ENCODE assay signal across 8 cellular contexts in genomic region chr10:103967433-103968142, GRCh38. TPM values are rescaled to one million over a fixed set of nuclear protein-coding genes. Genes with fewer than 3 reads are reported as not detected.
DNase-seq lines count a peak whose midpoint lies in the region; ATAC-seq and TF ChIP-seq lines count a peak whose summit lies in the region.

No MANE protein-coding gene starts in this region.

- H3K4me1 Mint-ChIP-seq in CD14-positive monocyte (peaks cover 42% of the 10 kb centered on the region), MCF 10A (ENCODE audit: insufficient read depth, unreplicated experiment) (peaks cover 2% of the 10 kb centered on the region), immature natural killer cell (peaks cover 50 to 66% of the 10 kb centered on the region in 2 donors)

- no peak for DNase-seq in CD14-positive monocyte (ENCODE audit: low spot score)
- DNase-seq in OCI-M1 (lab: John Stamatoyannopoulos, UW): peak; percentile 71
- peak; percentile 52 for DNase-seq in MCF 10A (ENCODE audit: unreplicated experiment)
- peak in 1 of 3 donors; percentile 45 for DNase-seq in immature natural killer cell
- DNase-seq in occipital lobe (lab: John Stamatoyannopoulos, UW): no peak

- peak overlapping the region; percentile 92 to 100 (median 98) for H3K27ac ChIP-seq in skin epidermis

- peak overlapping the region; percentile 86 to 92 (median 88) for H3K27ac Mint-ChIP-seq in CD14-positive monocyte
- H3K27ac Mint-ChIP-seq in MCF 10A (ENCODE audit: low read depth, unreplicated experiment): peak overlapping the region; percentile 84
- H3K27ac Mint-ChIP-seq in immature natural killer cell: peak overlapping the region; percentile 90 to 97 (median 91)

- intact Hi-C loops in CD14-positive monocyte (cut with micrococcal nuclease): loop anchor here (5.0 to 10.0 kb wide), 5 partner anchors 45 to 157 kb away; partner anchors contain the start of genes SFR1 (in 2 of the 2) and STN1 (in 1 of the 2)
- intact Hi-C loops in MCF 10A (cut with micrococcal nuclease): loop anchor here (1.0 to 2.0 kb wide), 3 partner anchors 51 to 155 kb away; partner anchors contain the start of gene SFR1

- POLR2A ChIA-PET in MCF 10A (lab: Yijun Ruan, JAX): interaction anchor here (0.6 to 7.5 kb wide), 27 partner anchors 9 to 210 kb away, joined by 3 to 158 read pairs (median 8); partner anchors contain the start of genes COL17A1, SFR1 and STN1

- H3K27me3 Mint-ChIP-seq in CD14-positive monocyte (ENCODE audit: low read depth in 3 of 3): peaks cover 0 to 1% (median 0%) of the 10 kb centered on the region in 3 donors
- no peaks in the 10 kb centered on the region for H3K27me3 Mint-ChIP-seq in MCF 10A (ENCODE audit: insufficient read depth, unreplicated experiment)
- peaks cover 2 to 11% (median 5%) of the 10 kb centered on the region in 3 donors for H3K27me3 Mint-ChIP-seq in immature natural killer cell (ENCODE audit: low read depth in 3 of 3)

- ATAC-seq in GM18873 (IDR thresholded peaks at IDR 0.05; ENCODE audit: low FRiP score, unreplicated experiment): peak; percentile 25
- ATAC-seq in HG03066 (IDR thresholded peaks at IDR 0.05; ENCODE audit: low read depth, unreplicated experiment): peak; percentile 42

- H3K36me3 Mint-ChIP-seq in CD14-positive monocyte (peaks cover under 1 to 2% of the 10 kb centered on the region in 2 donors), MCF 10A (ENCODE audit: insufficient read depth, unreplicated experiment) (peaks cover 7% of the 10 kb centered on the region), immature natural killer cell (peaks cover 0 to under 1% (median under 1%) of the 10 kb centered on the region in 3 donors)

- no TSS peak for BruUV-seq in MCF 10A (replicated peaks; lab: Mats Ljungman, UMichigan)

- peak overlapping the region; percentile 54 to 88 (median 82) for H3K4me3 ChIP-seq in skin epidermis

- H3K4me3 Mint-ChIP-seq in CD14-positive monocyte (peak overlapping the region; percentile 98 to 100), MCF 10A (ENCODE audit: unreplicated experiment) (peak overlapping the region; percentile 89), immature natural killer cell (peak overlapping the region; percentile 91 to 99 (median 96))

- CTCF ChIA-PET in MCF 10A (lab: Yijun Ruan, JAX): interaction anchor here (0.9 to 1.6 kb wide), 3 partner anchors 78 to 185 kb away, joined by 4 to 6 read pairs (median 5); no protein-coding TSS in a partner anchor

- TF ChIP-seq CTCF in CD14-positive monocyte (IDR thresholded peaks at IDR 0.05) (no peak), MCF 10A (IDR thresholded peaks at IDR 0.05; ENCODE audit: unreplicated experiment) (no peak)

- H3K9me3 Mint-ChIP-seq in CD14-positive monocyte (no peaks in the 10 kb centered on the region), MCF 10A (ENCODE audit: unreplicated experiment) (no peaks in the 10 kb centered on the region), immature natural killer cell (no peaks in the 10 kb centered on the region)

RNA-seq across cellular contexts. Expression of gene SLK, which starts 0.6 kb away (rescaled TPM):
- polyA plus RNA-seq in CD14-positive monocyte: 1 to 10 TPM; 2.9 to 4.4 TPM
- 57.3 and 71.9 TPM in 2 replicates for total RNA-seq in MCF 10A (2022)
- 1 to 10 TPM; 4.1 to 8.6 (median 5.0) TPM for polyA plus RNA-seq in immature natural killer cell
- total RNA-seq in occipital lobe: 76.7 TPM

RNA-seq across cellular contexts. Expression of gene STN1, which starts 49.6 kb away (rescaled TPM):
- polyA plus RNA-seq in CD14-positive monocyte (10 to 100 TPM; 35.9 to 37.4 TPM), immature natural killer cell (100 to 1,000 TPM in 1 of 3 donors, 10 to 100 TPM in 2; 81.1 to 101 (median 82.8) TPM)
- total RNA-seq in MCF 10A (2022) (31.8 and 46.7 TPM in 2 replicates), occipital lobe (3.1 TPM)

Comparison
In these comparisons a context has a peak if more than half of its experiments do, and no peak if none do; other contexts are left out.
1. DNase-seq: peak in OCI-M1 (single experiment) and MCF 10A (single experiment); none in CD14-positive monocyte (single experiment) and occipital lobe (single experiment).
2. Peak in every context shown above with its lines, with median percentiles within 50 percentile points of each other: H3K27ac Mint-ChIP-seq and H3K4me3 Mint-ChIP-seq.